26 cellular contexts compared by ENCODE assay signal in the genomic region with DNA sequence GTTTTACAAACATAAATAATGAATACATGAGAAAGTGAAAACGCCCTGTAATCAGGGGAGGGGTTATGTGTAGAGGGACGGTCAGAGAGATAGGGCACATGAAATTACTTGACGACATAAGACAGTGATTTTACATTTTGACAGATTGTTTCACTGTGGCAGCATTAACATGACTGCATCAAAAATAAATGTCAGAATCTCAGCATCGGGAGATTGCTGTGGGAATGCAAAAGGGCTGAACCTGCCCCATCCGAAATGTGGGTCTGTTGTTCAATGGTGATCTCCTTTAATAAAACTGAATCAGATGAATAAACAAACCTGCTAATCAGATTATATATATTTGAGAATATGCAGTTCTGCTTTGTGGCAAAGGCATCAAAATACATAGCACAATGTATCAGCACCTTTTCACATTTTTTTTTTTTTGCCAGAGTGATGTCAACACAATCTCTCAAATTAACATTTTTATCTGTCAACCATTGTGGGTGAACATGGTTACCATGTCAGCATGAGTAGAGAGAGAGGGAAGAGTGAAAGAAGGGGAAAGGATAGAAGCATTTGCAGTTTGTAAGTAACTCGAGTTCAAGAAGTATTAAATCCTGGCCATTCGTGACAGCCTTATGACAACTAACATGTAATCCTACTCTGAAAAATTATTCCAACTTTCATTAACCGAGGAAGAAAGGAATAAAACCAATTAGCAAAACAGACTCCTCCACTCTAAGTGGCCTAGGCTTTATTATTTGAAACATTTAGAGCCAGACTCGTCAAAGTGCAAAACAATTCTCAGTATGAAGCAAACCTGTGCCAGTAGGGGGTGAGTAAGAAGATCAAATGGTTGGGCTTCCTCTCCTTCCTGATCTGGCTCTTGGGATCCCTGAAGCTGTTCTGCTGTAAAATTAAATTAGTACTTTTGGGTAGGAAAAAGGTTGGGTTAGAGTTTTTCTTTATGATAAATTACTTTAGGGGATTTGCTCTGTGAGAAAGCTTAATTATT.
DNase-seq lines count a peak whose midpoint lies in the region; ATAC-seq and TF ChIP-seq lines count a peak whose summit lies in the region.
"Had no signal": no experiment of that assay in that cellular context is flagged by ENCODE, and none has a peak within 500 bp of the region (broad histone marks: within the 10 kb centered on the region; RNA-seq: fewer than 3 reads in every experiment).

No MANE protein-coding gene starts in this region.

- H4K8ac ChIP-seq in H9 (replicated peaks; ENCODE audit: insufficient read length, low read depth, low read length) (no peak overlapping the region), mesendoderm (ENCODE audit: low read depth, low read length) (no peak overlapping the region)

- no peak overlapping the region for H3K27ac ChIP-seq in H9 (ENCODE audit: insufficient read length, low read depth, low read length)
- H3K27ac ChIP-seq in mesendoderm (ENCODE audit: low read depth, low read length): peak overlapping the region; percentile 61
- no peak overlapping the region for H3K27ac ChIP-seq in upper lobe of left lung
- H3K27ac ChIP-seq: gastroesophageal sphincter, tibial artery had no signal

- H3K18ac ChIP-seq in H9 (ENCODE audit: insufficient read length, low read depth, low read length) (no peak overlapping the region), mesendoderm (ENCODE audit: low read length) (peak overlapping the region; percentile 60)

- WGBS in H9 (ENCODE audit: extremely low coverage, insufficient read length, low lambda C conversion rate): no CpG with 5 or more reads among the region's 9 CpGs
- no CpG with 5 or more reads among the region's 9 CpGs for WGBS in mesendoderm (ENCODE audit: extremely low coverage, insufficient coverage, low lambda C conversion rate)
- WGBS in upper lobe of left lung, 2 donors: 76 to 80% methylated on average over 9 of the region's 9 CpGs

- H3K27me3 Mint-ChIP-seq in H9 (ENCODE audit: low read depth): no peaks in the 10 kb centered on the region
- H3K27me3 Mint-ChIP-seq in stimulated activated naive B cell treated with anti-CD40 and anti-IgM and Interleukin-4, amounts not matched to agents 10 μg/mL and 1 μg/mL and 100 μg/mL, for 72 hours: no peaks in the 10 kb centered on the region

- no peak overlapping the region for H2BK12ac ChIP-seq in H9 (ENCODE audit: insufficient read length, low read depth, low read length)

- no peak overlapping the region for H3K4ac ChIP-seq in H9 (ENCODE audit: low read depth, low read length)
- no peak overlapping the region for H3K4ac ChIP-seq in mesendoderm (ENCODE audit: low read depth, low read length)

- TF ChIP-seq POLR2A in upper lobe of left lung (IDR thresholded peaks at IDR 0.05): no peak

- no peak overlapping the region for H2BK5ac ChIP-seq in H9 (ENCODE audit: insufficient read length, low read length)
- peak overlapping the region; percentile 33 for H2BK5ac ChIP-seq in mesendoderm (ENCODE audit: low read length)

- H4K91ac ChIP-seq in H9 (ENCODE audit: insufficient read length, low read depth, low read length): no peak overlapping the region

- H3K23me2 ChIP-seq in H9 (ENCODE audit: insufficient read length, low read depth, low read length, poor library complexity, severe bottlenecking): no peaks in the 10 kb centered on the region

- H2AK5ac ChIP-seq in H9 (ENCODE audit: insufficient read length, low read length): no peak overlapping the region
- H2AK5ac ChIP-seq in mesendoderm (ENCODE audit: low read length): no peak overlapping the region

- no peak overlapping the region for H2BK120ac ChIP-seq in H9 (ENCODE audit: low read depth, low read length, poor library complexity, severe bottlenecking)
- no peak overlapping the region for H2BK120ac ChIP-seq in mesendoderm (ENCODE audit: low read depth, low read length)

- peaks cover 22 to 23% of the 10 kb centered on the region in 2 experiments for H3K4me1 Mint-ChIP-seq in H9
- H3K4me1 Mint-ChIP-seq in stimulated activated naive B cell treated with anti-CD40 and anti-IgM and Interleukin-4, amounts not matched to agents 10 μg/mL and 1 μg/mL and 100 μg/mL, for 72 hours: peaks cover 4 to 6% of the 10 kb centered on the region in 2 donors
- H3K4me1 Mint-ChIP-seq: CD14-positive monocyte, nephron had no signal

- H3K36me3 ChIP-seq in mesendoderm (ENCODE audit: control insufficient read depth, insufficient read depth, low read length) (no peaks in the 10 kb centered on the region), upper lobe of left lung (no peaks in the 10 kb centered on the region)
- H3K36me3 ChIP-seq: gastroesophageal sphincter, tibial artery had no signal

- no peak overlapping the region for H3K56ac ChIP-seq in H9 (ENCODE audit: insufficient read length, low read depth, low read length)
- H3K56ac ChIP-seq in mesendoderm (ENCODE audit: low read length): peak overlapping the region; percentile 25

- H3K27ac Mint-ChIP-seq in H9: peak overlapping the region in 1 of 3 experiments; percentile 42; a peak in 3 of 7 replicates
- H3K27ac Mint-ChIP-seq in stimulated activated naive B cell treated with anti-CD40 and anti-IgM and Interleukin-4, amounts not matched to agents 10 μg/mL and 1 μg/mL and 100 μg/mL, for 72 hours: no peak overlapping the region
- H3K27ac Mint-ChIP-seq: activated naive CD8-positive, alpha-beta T cell; activated T-helper 2 cell treated with anti-CD3 and anti-CD28 coated beads, Interferon-gamma antibody, Interleukin-2, Interleukin-4, amounts not matched to agents 10 μg/mL and 5 μg/mL and 100 μg/mL, durations not matched to agents 14 hours and 24 hours and 36 hours; CD14-positive monocyte; nephron; stimulated activated naive CD8-positive, alpha-beta T cell treated with anti-CD3 and anti-CD28 coated beads, Interleukin-15, Interleukin-2, amounts not matched to agents 100 ng/mL and 50 ng/mL, for 24 hours had no signal

- TF ChIP-seq CTCF in H9 (conservative IDR thresholded peaks at IDR 0.05) (0 out of 3 replicates have a peak, but pooled peaks have one; percentile 9), cardiac fibroblast (IDR thresholded peaks at IDR 0.05; ENCODE audit: low read depth, low read length) (peak; percentile 9), upper lobe of left lung (IDR thresholded peaks at IDR 0.05) (no peak)

- no peaks in the 10 kb centered on the region for H4K20me1 ChIP-seq in H9 (ENCODE audit: control insufficient read depth, insufficient read depth, insufficient read length)

- DNase-seq in H9: no peak
- peak; percentile 12 for DNase-seq in NCI-H748 treated with DMSO at 0.1 percent for 48 hours (lab: John Stamatoyannopoulos, UW)
- peak in 1 of 2 donors; percentile 9 for DNase-seq in cardiac fibroblast (ENCODE audit: low read depth in 2 of 2)
- peak; percentile 76 for DNase-seq in mesendoderm
- no peak for DNase-seq in stimulated activated naive B cell treated with anti-CD40 and anti-IgM and Interleukin-4, amounts not matched to agents 10 μg/mL and 1 μg/mL and 100 μg/mL, for 72 hours
- no peak for DNase-seq in activated naive CD4-positive, alpha-beta T cell treated with anti-CD3 and anti-CD28 coated beads, Interleukin-2, amount 50 U/mL, for 16 hours
- DNase-seq in upper lobe of left lung: no peak
- DNase-seq: activated CD4-positive, alpha-beta T cell treated with anti-CD3 and anti-CD28 coated beads, Interleukin-2, amount 50 U/mL, for 48 hours; activated CD4-positive, CD25-positive, alpha-beta regulatory T cell; activated CD8-positive, alpha-beta memory T cell treated with anti-CD3 and anti-CD28 coated beads, Interleukin-2, amount 50 U/mL, for 48 hours; Calu3; DND-41; hypothalamus; islet precursor cell; NCI-H2081 treated with DMSO at 0.1 percent for 48 hours; posterior cingulate gyrus; stimulated activated CD4-positive, alpha-beta T cell treated with anti-CD3 and anti-CD28 coated beads, Interleukin-15, amount 100 ng/mL, for 24 hours; tibial artery had no signal

- no peak for ATAC-seq in stimulated activated naive B cell treated with anti-CD40 and anti-IgM and Interleukin-4, amounts not matched to agents 10 μg/mL and 1 μg/mL and 100 μg/mL, for 72 hours (replicated peaks)
- ATAC-seq in HG03135 (IDR thresholded peaks at IDR 0.05; ENCODE audit: unreplicated experiment) (no peak), upper lobe of left lung (ENCODE audit: low FRiP score in 2 of 2) (no peak)
- ATAC-seq: gastroesophageal sphincter, GM12878 had no signal

- no peaks in the 10 kb centered on the region for H3K36me3 Mint-ChIP-seq in H9 (ENCODE audit: insufficient read depth in 1 of 3, low read depth in 3 of 3)
- no peaks in the 10 kb centered on the region for H3K36me3 Mint-ChIP-seq in stimulated activated naive B cell treated with anti-CD40 and anti-IgM and Interleukin-4, amounts not matched to agents 10 μg/mL and 1 μg/mL and 100 μg/mL, for 72 hours
- H3K36me3 Mint-ChIP-seq: activated naive CD8-positive, alpha-beta T cell; CD14-positive monocyte had no signal

- TF ChIP-seq EP300 in upper lobe of left lung (IDR thresholded peaks at IDR 0.05): no peak

- no peak overlapping the region for H3K4me3 Mint-ChIP-seq in H9
- no peak overlapping the region for H3K4me3 Mint-ChIP-seq in stimulated activated naive B cell treated with anti-CD40 and anti-IgM and Interleukin-4, amounts not matched to agents 10 μg/mL and 1 μg/mL and 100 μg/mL, for 72 hours
- H3K4me3 Mint-ChIP-seq: activated naive CD8-positive, alpha-beta T cell; CD14-positive monocyte; nephron; stimulated activated naive CD8-positive, alpha-beta T cell treated with anti-CD3 and anti-CD28 coated beads, Interleukin-15, Interleukin-2, amounts not matched to agents 100 ng/mL and 50 ng/mL, for 24 hours had no signal

- H3K9ac ChIP-seq in H9 (ENCODE audit: extremely low read depth, insufficient read length, low read length) (no peak overlapping the region), mesendoderm (ENCODE audit: low read length) (no peak overlapping the region)

- H3K4me3 ChIP-seq in cardiac fibroblast (replicated peaks in 1 of 2; ENCODE audit: low read depth in 2 of 2, low read length in 2 of 2) (no peak overlapping the region), mesendoderm (ENCODE audit: low read length) (no peak overlapping the region), upper lobe of left lung (no peak overlapping the region)
- H3K4me3 ChIP-seq: gastroesophageal sphincter, GM12878, tibial artery had no signal

- no peak overlapping the region for H2AFZ ChIP-seq in H9 (ENCODE audit: low read length)

- no peak overlapping the region for H4K5ac ChIP-seq in H9 (ENCODE audit: insufficient read length, low read depth, low read length)
- H4K5ac ChIP-seq in mesendoderm (ENCODE audit: low read length): no peak overlapping the region

- H3K79me2 ChIP-seq in H9 (ENCODE audit: insufficient read depth, low read length): no peaks in the 10 kb centered on the region
- no peaks in the 10 kb centered on the region for H3K79me2 ChIP-seq in mesendoderm (ENCODE audit: control insufficient read depth, insufficient read depth, low read length)

- H2BK15ac ChIP-seq in H9 (ENCODE audit: low read depth, low read length) (no peak overlapping the region), mesendoderm (replicated peaks; ENCODE audit: low read depth) (peak overlapping the region; percentile 19)

- no peak overlapping the region for H3K14ac ChIP-seq in H9 (ENCODE audit: insufficient read depth, low read length)

- peaks cover 6% of the 10 kb centered on the region; the same call in 1 of the 2 replicates for H3K4me1 ChIP-seq in H9 (ENCODE audit: insufficient read depth, low read length)
- H3K4me1 ChIP-seq in mesendoderm (ENCODE audit: control insufficient read depth, low read depth, low read length): peaks cover 4% of the 10 kb centered on the region
- no peaks in the 10 kb centered on the region for H3K4me1 ChIP-seq in upper lobe of left lung
- H3K4me1 ChIP-seq: tibial artery had no signal

- no peak overlapping the region for H3K4me2 ChIP-seq in H9 (ENCODE audit: insufficient read depth, insufficient read length, low read length)
- no peak overlapping the region for H3K4me2 ChIP-seq in mesendoderm (ENCODE audit: low read length)

- H3K23ac ChIP-seq in H9 (ENCODE audit: insufficient read length, low read depth, low read length): no peak overlapping the region
- no peak overlapping the region for H3K23ac ChIP-seq in mesendoderm (ENCODE audit: low read length)

- no peaks in the 10 kb centered on the region for H3K9me3 ChIP-seq in H9 (ENCODE audit: control insufficient read depth, low read depth, low read length)
- H3K9me3 ChIP-seq in upper lobe of left lung: no peaks in the 10 kb centered on the region
- H3K9me3 ChIP-seq: gastroesophageal sphincter, tibial artery had no signal

- H2BK20ac ChIP-seq in H9 (ENCODE audit: low read depth, low read length, poor library complexity, severe bottlenecking): no peak overlapping the region

- H3K27me3 ChIP-seq in H9 (ENCODE audit: insufficient read depth, low read length): no peaks in the 10 kb centered on the region
- no peaks in the 10 kb centered on the region for H3K27me3 ChIP-seq in mesendoderm (ENCODE audit: insufficient read depth, low read length, poor library complexity)
- H3K27me3 ChIP-seq in upper lobe of left lung: no peaks in the 10 kb centered on the region
- H3K27me3 ChIP-seq: gastroesophageal sphincter, tibial artery had no signal

- no peak overlapping the region for H3T11ph ChIP-seq in H9 (ENCODE audit: low read length)

- no peaks in the 10 kb centered on the region for H3K79me1 ChIP-seq in H9 (ENCODE audit: insufficient read depth, low read depth, low read length, poor library complexity, severe bottlenecking)
- H3K79me1 ChIP-seq in mesendoderm (ENCODE audit: low read length): no peaks in the 10 kb centered on the region

- no peaks in the 10 kb centered on the region for H3K9me3 Mint-ChIP-seq in H9
- H3K9me3 Mint-ChIP-seq in stimulated activated naive B cell treated with anti-CD40 and anti-IgM and Interleukin-4, amounts not matched to agents 10 μg/mL and 1 μg/mL and 100 μg/mL, for 72 hours: no peaks in the 10 kb centered on the region
- H3K9me3 Mint-ChIP-seq: activated T-helper 2 cell treated with anti-CD3 and anti-CD28 coated beads, Interferon-gamma antibody, Interleukin-2, Interleukin-4, amounts not matched to agents 10 μg/mL and 5 μg/mL and 100 μg/mL, durations not matched to agents 14 hours and 24 hours and 36 hours; nephron; stimulated activated naive CD8-positive, alpha-beta T cell treated with anti-CD3 and anti-CD28 coated beads, Interleukin-15, Interleukin-2, amounts not matched to agents 100 ng/mL and 50 ng/mL, for 24 hours had no signal

Comparison
In these comparisons a context has a peak if more than half of its experiments do, and no peak if none do; other contexts are left out.
1. DNase-seq: peak in NCI-H748 treated with DMSO at 0.1 percent for 48 hours (single experiment) and mesendoderm (single experiment); none in H9 (single experiment), stimulated activated naive B cell treated with anti-CD40 and anti-IgM and Interleukin-4, amounts not matched to agents 10 μg/mL and 1 μg/mL and 100 μg/mL, for 72 hours (single experiment), activated naive CD4-positive, alpha-beta T cell treated with anti-CD3 and anti-CD28 coated beads, Interleukin-2, amount 50 U/mL, for 16 hours (single experiment) and upper lobe of left lung (0 of 2).
2. CTCF ChIP-seq: peak in H9 (single experiment) and cardiac fibroblast (single experiment); none in upper lobe of left lung (0 of 6).